Comparison of ENCODE assay signal across 1 cellular context in genomic region chr7:30134011-30134410, GRCh38.
TF ChIP-seq lines count a peak whose summit lies in the region.

No MANE protein-coding gene starts in this region.

TF ChIP-seq in HCT116, 20 proteins besides CTCF, POLR2A, EP300 and RAD21 (continued from another document):
- TF ChIP-seq EZH2phosphoT487 (IDR thresholded peaks at IDR 0.05; ENCODE audit: borderline replicate concordance) = no peak
- no peak for TF ChIP-seq TCF7L2 (IDR thresholded peaks at IDR 0.05; ENCODE audit: borderline replicate concordance, extremely low read depth, insufficient read depth, insufficient read length)
- TF ChIP-seq ELF1 (IDR thresholded peaks at IDR 0.05; ENCODE audit: borderline replicate concordance, low read depth) = no peak
